26 cellular contexts compared by ENCODE assay signal in genomic region chr5:54709096-54709495, GRCh38.
A peak's percentile ranks its signal among the peaks of the same experiment; 100 is the strongest.
DNase-seq lines count a peak whose midpoint lies in the region; ATAC-seq, FAIRE-seq and TF ChIP-seq lines count a peak whose summit lies in the region.
"Had no signal": no experiment of that assay in that cellular context is flagged by ENCODE, and none has a peak within 500 bp of the region (broad histone marks: within the 10 kb centered on the region; RNA-seq: fewer than 3 reads in every experiment).

No MANE protein-coding gene starts in this region.

- no peak overlapping the region for H4K91ac ChIP-seq in IMR-90 (ENCODE audit: insufficient read depth, low read depth, low read length)

- H3K27me3 ChIP-seq in IMR-90 (ENCODE audit: control insufficient read depth, insufficient read depth, low read length) (no peaks in the 10 kb centered on the region), astrocyte (ENCODE audit: insufficient read depth, low read length) (no peaks in the 10 kb centered on the region), dorsolateral prefrontal cortex (no peaks in the 10 kb centered on the region), breast epithelium (no peaks in the 10 kb centered on the region)
- H3K27me3 ChIP-seq: BLaER1 treated with 17β-estradiol and CSF1 and Interleukin-3, amounts not matched to agents 10 nM and 100 nM had no signal

- WGBS in IMR-90 (ENCODE audit: extremely low coverage in 2 of 2, insufficient read length in 1 of 2), 2 experiments: no CpG with 5 or more reads among the region's 2 CpGs

- H3K9me3 Mint-ChIP-seq in astrocyte (ENCODE audit: unreplicated experiment): no peaks in the 10 kb centered on the region
- peaks cover 7% of the 10 kb centered on the region for H3K9me3 Mint-ChIP-seq in endothelial cell (ENCODE audit: unreplicated experiment)
- H3K9me3 Mint-ChIP-seq: CD8-positive, alpha-beta T cell had no signal

- H3K4me2 ChIP-seq in IMR-90 (ENCODE audit: low read depth, low read length): no peak overlapping the region
- H3K4me2 ChIP-seq in astrocyte (ENCODE audit: low read length): no peak overlapping the region
- H3K4me2 ChIP-seq: A549 had no signal

- no peak for TF ChIP-seq RAD21 in IMR-90 (IDR thresholded peaks at IDR 0.05; ENCODE audit: low read length)

- no peaks in the 10 kb centered on the region for H3K79me2 ChIP-seq in astrocyte (ENCODE audit: insufficient read depth, low read length)

- H4K5ac ChIP-seq in IMR-90 (ENCODE audit: low read depth, low read length): no peak overlapping the region

- peaks cover 11% of the 10 kb centered on the region for H3K4me1 Mint-ChIP-seq in astrocyte (ENCODE audit: low read depth, unreplicated experiment)
- peaks cover 22% of the 10 kb centered on the region for H3K4me1 Mint-ChIP-seq in endothelial cell (ENCODE audit: unreplicated experiment)

- POLR2A ChIA-PET in IMR-90 (lab: Charles Lee; ENCODE audit: unreplicated experiment): interaction anchor here (0.6 kb wide), 1 partner anchor 1614 kb away, joined by 3 read pairs; no protein-coding TSS in a partner anchor

- intact Hi-C loops in IMR-90 (cut with micrococcal nuclease): no loop called here
- intact Hi-C loops in dorsolateral prefrontal cortex (cut with DNase I): no loop called here
- intact Hi-C loops in breast epithelium (cut with DNase I; ENCODE audit: low total_unique reads): no loop called here

- H2BK20ac ChIP-seq in IMR-90 (ENCODE audit: low read depth, low read length): peak overlapping the region; percentile 11; the same call in 1 of the 2 replicates

- H3K4me1 ChIP-seq in IMR-90 (ENCODE audit: control insufficient read depth, insufficient read depth, low read length): peaks cover 5% of the 10 kb centered on the region; the same call in 1 of the 2 replicates
- no peaks in the 10 kb centered on the region for H3K4me1 ChIP-seq in astrocyte (ENCODE audit: insufficient read depth, low read length)
- no peaks in the 10 kb centered on the region for H3K4me1 ChIP-seq in breast epithelium
- H3K4me1 ChIP-seq: A549 had no signal

- H3K36me3 Mint-ChIP-seq in astrocyte (ENCODE audit: low read depth, unreplicated experiment): no peaks in the 10 kb centered on the region
- H3K36me3 Mint-ChIP-seq in endothelial cell (ENCODE audit: low read depth, unreplicated experiment): peaks cover 13% of the 10 kb centered on the region
- H3K36me3 Mint-ChIP-seq: CD8-positive, alpha-beta T cell had no signal

- no peak overlapping the region for H2AFZ ChIP-seq in IMR-90 (replicated peaks; ENCODE audit: low read length, poor library complexity)
- no peak overlapping the region for H2AFZ ChIP-seq in astrocyte (ENCODE audit: low read depth, low read length)

- no peak for ATAC-seq in IMR-90 (ENCODE audit: low read depth)
- ATAC-seq: A549; CD8-positive, alpha-beta T cell; GM12878 had no signal

- H3K9me1 ChIP-seq in IMR-90 (ENCODE audit: insufficient read depth, low read length): 0 out of 2 replicates have a peak, but pooled peaks cover 4% of the 10 kb centered on the region

- H3K14ac ChIP-seq in IMR-90 (replicated peaks; ENCODE audit: low read depth, low read length): no peak overlapping the region

- H3K4me3 Mint-ChIP-seq in astrocyte (ENCODE audit: unreplicated experiment): no peak overlapping the region
- H3K4me3 Mint-ChIP-seq in endothelial cell (ENCODE audit: unreplicated experiment): no peak overlapping the region
- H3K4me3 Mint-ChIP-seq: B cell; CD4-positive, alpha-beta T cell; CD8-positive, alpha-beta T cell had no signal

- H3K56ac ChIP-seq in IMR-90 (ENCODE audit: extremely low read depth, insufficient read depth, low read length): no peak overlapping the region

- H3K18ac ChIP-seq in IMR-90 (ENCODE audit: low read depth, low read length): no peak overlapping the region

- H2BK15ac ChIP-seq in IMR-90 (ENCODE audit: low read depth, low read length): no peak overlapping the region

- TF ChIP-seq POLR2A in IMR-90 (IDR thresholded peaks at IDR 0.05; ENCODE audit: low read depth, low read length): no peak
- TF ChIP-seq POLR2A in breast epithelium (IDR thresholded peaks at IDR 0.05): no peak

- CTCF ChIA-PET in IMR-90 (lab: Yijun Ruan, JAX): no interaction called here

- no peaks in the 10 kb centered on the region for H3K36me3 ChIP-seq in IMR-90 (ENCODE audit: control insufficient read depth, insufficient read depth, low read length)
- no peaks in the 10 kb centered on the region for H3K36me3 ChIP-seq in astrocyte (ENCODE audit: insufficient read depth, low read length)
- H3K36me3 ChIP-seq in breast epithelium: no peaks in the 10 kb centered on the region
- H3K36me3 ChIP-seq: BLaER1 treated with 17β-estradiol and CSF1 and Interleukin-3, amounts not matched to agents 10 nM and 100 nM had no signal

- H3K27ac Mint-ChIP-seq in astrocyte (ENCODE audit: unreplicated experiment) (no peak overlapping the region), endothelial cell (ENCODE audit: unreplicated experiment) (peak overlapping the region; percentile 90)
- H3K27ac Mint-ChIP-seq: B cell; CD4-positive, alpha-beta T cell; CD8-positive, alpha-beta T cell had no signal

- H3K27ac ChIP-seq in IMR-90 (ENCODE audit: insufficient read depth, low read length) (no peak overlapping the region), astrocyte (ENCODE audit: low read depth, low read length) (no peak overlapping the region), dorsolateral prefrontal cortex (no peak overlapping the region), breast epithelium (no peak overlapping the region)
- H3K27ac ChIP-seq: 22Rv1; A549; BLaER1 treated with 17β-estradiol and CSF1 and Interleukin-3, amounts not matched to agents 10 nM and 100 nM; C4-2B had no signal

- no peak overlapping the region for H2BK120ac ChIP-seq in IMR-90 (ENCODE audit: low read depth, low read length)

- in situ Hi-C loops in IMR-90 (cut with MboI; ENCODE audit: low sequenced_read_pairs): no loop called here

- H3K79me1 ChIP-seq in IMR-90 (ENCODE audit: low read depth in 1 of 2, low read length in 2 of 2): no peaks in the 10 kb centered on the region; a peak in 1 of 4 replicates

- H2AK5ac ChIP-seq in IMR-90 (ENCODE audit: low read depth, low read length): no peak overlapping the region

- no peaks in the 10 kb centered on the region for H4K20me1 ChIP-seq in IMR-90 (ENCODE audit: insufficient read depth, low read length)
- H4K20me1 ChIP-seq in astrocyte (ENCODE audit: insufficient read depth, low read length): no peaks in the 10 kb centered on the region
- H4K20me1 ChIP-seq: BLaER1 treated with 17β-estradiol and CSF1 and Interleukin-3, amounts not matched to agents 10 nM and 100 nM had no signal

- no peak for TF ChIP-seq CTCF in IMR-90 (conservative IDR thresholded peaks at IDR 0.05; ENCODE audit: low read depth, low read length)
- no peak for TF ChIP-seq CTCF in astrocyte (IDR thresholded peaks at IDR 0.05; ENCODE audit: insufficient read depth, low read depth, low read length)
- TF ChIP-seq CTCF in endothelial cell (IDR thresholded peaks at IDR 0.05; ENCODE audit: unreplicated experiment): no peak
- no peak for TF ChIP-seq CTCF in dorsolateral prefrontal cortex (IDR thresholded peaks at IDR 0.05 in 54 of 56, conservative IDR thresholded peaks at IDR 0.05 in 2 of 56; ENCODE audit: low read depth in 1 of 56, partially characterized antibody in 56 of 56)
- TF ChIP-seq CTCF in breast epithelium (IDR thresholded peaks at IDR 0.05): no peak

- H2BK5ac ChIP-seq in IMR-90 (ENCODE audit: low read depth, low read length, poor library complexity, severe bottlenecking): no peak overlapping the region

- no peak overlapping the region for H3K4ac ChIP-seq in IMR-90 (ENCODE audit: low read depth, low read length)

- DNase-seq in IMR-90 (no peak), astrocyte (ENCODE audit: low read depth) (no peak), endothelial cell (ENCODE audit: low spot score) (no peak), dorsolateral prefrontal cortex (no peak), hippocampal formation (lab: John Stamatoyannopoulos, UW) (no peak), breast epithelium (ENCODE audit: low spot score in 2 of 2) (no peak)
- DNase-seq: AML-193; Caco-2; Calu3; CD4-positive, alpha-beta T cell; CD8-positive, alpha-beta T cell; DMS 273 treated with DMSO at 0.1 percent for 48 hours; DMS153; DMS53; DMS79; DND-41; EL; GDM1 had no signal

- no TSS peak for BruUV-seq in IMR-90 (replicated peaks; lab: Mats Ljungman, UMichigan)

- FAIRE-seq in astrocyte (lab: Jason Lieb, UNC): peak; percentile 32
- FAIRE-seq: A549, GM12878, GM12892, GM18507 had no signal

- H3K27me3 Mint-ChIP-seq in astrocyte (ENCODE audit: low read depth, unreplicated experiment): no peaks in the 10 kb centered on the region
- H3K27me3 Mint-ChIP-seq in endothelial cell (ENCODE audit: unreplicated experiment): no peaks in the 10 kb centered on the region
- H3K27me3 Mint-ChIP-seq: B cell; CD4-positive, alpha-beta T cell had no signal

- H2AK9ac ChIP-seq in IMR-90 (replicated peaks; ENCODE audit: low read depth, low read length, poor library complexity): no peak overlapping the region

- dilution Hi-C loops in IMR-90 (cut with HindIII; ENCODE audit: low sequenced_read_pairs, unreplicated experiment): no loop called here

- H3K4me3 ChIP-seq in IMR-90 (ENCODE audit: insufficient read depth, low read depth, low read length) (no peak overlapping the region), astrocyte (ENCODE audit: insufficient read depth, low read depth, low read length) (no peak overlapping the region), dorsolateral prefrontal cortex (no peak overlapping the region), breast epithelium (no peak overlapping the region)
- H3K4me3 ChIP-seq: A549; BLaER1 treated with 17β-estradiol and CSF1 and Interleukin-3, amounts not matched to agents 10 nM and 100 nM; GM12878 had no signal

- no peak overlapping the region for H3K23ac ChIP-seq in IMR-90 (ENCODE audit: low read depth, low read length)

- H4K8ac ChIP-seq in IMR-90 (ENCODE audit: low read depth in 2 of 2, low read length in 2 of 2): no peak overlapping the region

- H3K9me3 ChIP-seq in IMR-90 (ENCODE audit: control insufficient read depth, insufficient read depth, low read length) (no peaks in the 10 kb centered on the region), astrocyte (ENCODE audit: insufficient read depth, low read depth, low read length) (no peaks in the 10 kb centered on the region), breast epithelium (no peaks in the 10 kb centered on the region)
- H3K9me3 ChIP-seq: A549 had no signal

- H3K9ac ChIP-seq in IMR-90 (ENCODE audit: low read depth, low read length) (no peak overlapping the region), astrocyte (ENCODE audit: low read length) (no peak overlapping the region)
- H3K9ac ChIP-seq: BLaER1 treated with 17β-estradiol and CSF1 and Interleukin-3, amounts not matched to agents 10 nM and 100 nM had no signal

TF ChIP-seq in IMR-90, 13 proteins besides CTCF, POLR2A, EP300 and RAD21 (continues in another document):
- TF ChIP-seq MAZ (IDR thresholded peaks at IDR 0.05; ENCODE audit: borderline replicate concordance, low read depth, low read length) (no peak), USF2 (IDR thresholded peaks at IDR 0.05; ENCODE audit: low read depth, low read length) (no peak)
